In genomic region chr2:129711816-129712420, GRCh38 we compare ENCODE assay signal across 21 cellular contexts.
DNase-seq lines count a peak whose midpoint lies in the region; ATAC-seq and TF ChIP-seq lines count a peak whose summit lies in the region.
"Had no signal": no experiment of that assay in that cellular context is flagged by ENCODE, and none has a peak within 500 bp of the region (broad histone marks: within the 10 kb centered on the region; RNA-seq: fewer than 3 reads in every experiment).

No MANE protein-coding gene starts in this region.

- H3K9me3 Mint-ChIP-seq in endodermal cell = no peaks in the 10 kb centered on the region
- no peaks in the 10 kb centered on the region for H3K9me3 Mint-ChIP-seq in activated T-helper 1 cell treated with anti-CD3 and anti-CD28 coated beads, Interleukin-12 subunit alpha, Interleukin-12 subunit beta, Interleukin-2, Interleukin-4 antibody, amounts not matched to agents 30 ng/mL and 10 ng/mL and 1 ng/mL, durations not matched to agents 14 hours and 24 hours and 36 hours
- H3K9me3 Mint-ChIP-seq: GM23338; naive thymus-derived CD8-positive, alpha-beta T cell had no signal

- H2BK5ac ChIP-seq in trophoblast cell (ENCODE audit: low read depth, low read length, poor library complexity) = no peak overlapping the region

- H2AK5ac ChIP-seq in trophoblast cell (ENCODE audit: low read length) = no peak overlapping the region

- no peak overlapping the region for H3K4ac ChIP-seq in trophoblast cell (ENCODE audit: low read depth, low read length)

- ATAC-seq in GM21529 (IDR thresholded peaks at IDR 0.05; ENCODE audit: unreplicated experiment) = no peak
- ATAC-seq: GM23338; left ventricle myocardium superior; naive thymus-derived CD8-positive, alpha-beta T cell had no signal

- no peaks in the 10 kb centered on the region for H4K20me1 ChIP-seq in Karpas-422 (ENCODE audit: insufficient read depth, low read depth, low read length)

- H4K12ac ChIP-seq in trophoblast cell (ENCODE audit: low read depth, low read length) = no peak overlapping the region

- H3K4me3 Mint-ChIP-seq in endodermal cell = no peak overlapping the region
- no peak overlapping the region for H3K4me3 Mint-ChIP-seq in activated T-helper 1 cell treated with anti-CD3 and anti-CD28 coated beads, Interleukin-12 subunit alpha, Interleukin-12 subunit beta, Interleukin-2, Interleukin-4 antibody, amounts not matched to agents 30 ng/mL and 10 ng/mL and 1 ng/mL, durations not matched to agents 14 hours and 24 hours and 36 hours
- H3K4me3 Mint-ChIP-seq: activated naive CD8-positive, alpha-beta T cell; GM23338; naive thymus-derived CD8-positive, alpha-beta T cell had no signal

- TF ChIP-seq CTCF in endodermal cell (conservative IDR thresholded peaks at IDR 0.05) (no peak), GM20000 (IDR thresholded peaks at IDR 0.05; ENCODE audit: extremely low read depth, missing control alignments) (no peak)

- peaks cover 4% of the 10 kb centered on the region for H3K4me1 Mint-ChIP-seq in endodermal cell
- no peaks in the 10 kb centered on the region for H3K4me1 Mint-ChIP-seq in activated T-helper 1 cell treated with anti-CD3 and anti-CD28 coated beads, Interleukin-12 subunit alpha, Interleukin-12 subunit beta, Interleukin-2, Interleukin-4 antibody, amounts not matched to agents 30 ng/mL and 10 ng/mL and 1 ng/mL, durations not matched to agents 14 hours and 24 hours and 36 hours (ENCODE audit: low read depth)
- H3K4me1 Mint-ChIP-seq: naive thymus-derived CD8-positive, alpha-beta T cell had no signal

- no peaks in the 10 kb centered on the region for H3K79me1 ChIP-seq in trophoblast cell (ENCODE audit: low read length)

- no peak overlapping the region for H3K9ac ChIP-seq in Karpas-422 (ENCODE audit: low read length)
- H3K9ac ChIP-seq in endodermal cell (ENCODE audit: extremely low read depth, low read length, poor library complexity, severe bottlenecking) = no peak overlapping the region
- no peak overlapping the region for H3K9ac ChIP-seq in trophoblast cell (ENCODE audit: low read length)

- H3K4me2 ChIP-seq in Karpas-422 (ENCODE audit: low read depth, low read length, poor library complexity, severe bottlenecking) (peak overlapping the region; percentile 36), trophoblast cell (ENCODE audit: low read length) (no peak overlapping the region)
- H3K4me2 ChIP-seq: GM23338 had no signal

- H3K4me1 ChIP-seq in Karpas-422 (ENCODE audit: low read length) (peaks cover 33% of the 10 kb centered on the region), endodermal cell (ENCODE audit: control insufficient read depth, insufficient read depth, low read length) (no peaks in the 10 kb centered on the region), trophoblast cell (ENCODE audit: control insufficient read depth in 1 of 2, insufficient read depth in 2 of 2, low read length in 2 of 2) (no peaks in the 10 kb centered on the region)
- H3K4me1 ChIP-seq: SJSA1, tibial nerve had no signal

- H3K18ac ChIP-seq in trophoblast cell (ENCODE audit: low read length) = no peak overlapping the region

- no peak overlapping the region for H3K14ac ChIP-seq in trophoblast cell (ENCODE audit: low read length)

- H3K9me3 ChIP-seq in Karpas-422 (ENCODE audit: low read length) = no peaks in the 10 kb centered on the region
- H3K9me3 ChIP-seq in endodermal cell (ENCODE audit: control insufficient read depth, low read length) = no peaks in the 10 kb centered on the region
- no peaks in the 10 kb centered on the region for H3K9me3 ChIP-seq in trophoblast cell (ENCODE audit: insufficient read depth, low read depth, low read length)
- H3K9me3 ChIP-seq: SJSA1, tibial nerve had no signal

- WGBS in endodermal cell (ENCODE audit: insufficient coverage in 1 of 2, insufficient read length in 1 of 2), 2 experiments = 89 to 94% methylated on average over 2 to 5 of the region's 5 CpGs
- WGBS in trophoblast cell (ENCODE audit: extremely low coverage, insufficient coverage, insufficient read length) = no CpG with 5 or more reads among the region's 5 CpGs

- H2BK12ac ChIP-seq in trophoblast cell (ENCODE audit: low read length) = no peak overlapping the region

- no peak overlapping the region for H3K23ac ChIP-seq in trophoblast cell (ENCODE audit: low read length)

- intact Hi-C loops in activated T-helper 1 cell treated with anti-CD3 and anti-CD28 coated beads, Interleukin-12 subunit alpha, Interleukin-12 subunit beta, Interleukin-2, Interleukin-4 antibody, amounts not matched to agents 30 ng/mL and 10 ng/mL and 1 ng/mL, durations not matched to agents 14 hours and 24 hours and 36 hours (cut with micrococcal nuclease) = no loop called here

- no peaks in the 10 kb centered on the region for H3K79me2 ChIP-seq in Karpas-422 (ENCODE audit: low read length)
- H3K79me2 ChIP-seq in trophoblast cell (ENCODE audit: control insufficient read depth, insufficient read depth, low read length, poor library complexity) = no peaks in the 10 kb centered on the region

- no peaks in the 10 kb centered on the region for H3K9me2 ChIP-seq in Karpas-422 (replicated peaks; ENCODE audit: insufficient read depth, low read length)

- in situ Hi-C loops in Caki2 (cut with HindIII; ENCODE audit: low pct_unique_long_range_greater_than_20kb, low sequenced_read_pairs) = no loop called here

- no peak overlapping the region for H3K4me3 ChIP-seq in Karpas-422 (ENCODE audit: low read length)
- H3K4me3 ChIP-seq in endodermal cell (ENCODE audit: low read length) = no peak overlapping the region
- no peak overlapping the region for H3K4me3 ChIP-seq in trophoblast cell (ENCODE audit: low read depth, low read length)
- H3K4me3 ChIP-seq: GM23338, SJSA1, skin epidermis, tibial nerve had no signal

- no peaks in the 10 kb centered on the region for H3K27me3 Mint-ChIP-seq in endodermal cell (ENCODE audit: insufficient read depth)
- H3K27me3 Mint-ChIP-seq in activated T-helper 1 cell treated with anti-CD3 and anti-CD28 coated beads, Interleukin-12 subunit alpha, Interleukin-12 subunit beta, Interleukin-2, Interleukin-4 antibody, amounts not matched to agents 30 ng/mL and 10 ng/mL and 1 ng/mL, durations not matched to agents 14 hours and 24 hours and 36 hours (ENCODE audit: insufficient read depth) = no peaks in the 10 kb centered on the region

- DNase-seq in Caki2 (ENCODE audit: low read depth) (peak; percentile 79), Karpas-422 (no peak), endodermal cell (no peak), trophoblast cell (peak; percentile 91 to 93), GM20000 (ENCODE audit: low spot score) (no peak)
- DNase-seq in activated T-helper 1 cell treated with anti-CD3 and anti-CD28 coated beads, Interleukin-12 subunit alpha, Interleukin-12 subunit beta, Interleukin-2, Interleukin-4 antibody, amounts not matched to agents 30 ng/mL and 10 ng/mL and 1 ng/mL, durations not matched to agents 14 hours and 24 hours and 36 hours (ENCODE audit: low spot score) = no peak
- DNase-seq: activated CD4-positive, alpha-beta T cell treated with anti-CD3 and anti-CD28 coated beads, Interleukin-2, amount 50 U/mL, for 48 hours; activated CD4-positive, CD25-positive, alpha-beta regulatory T cell; activated CD8-positive, alpha-beta memory T cell treated with anti-CD3 and anti-CD28 coated beads, Interleukin-2, amount 50 U/mL, for 48 hours; anterior cingulate cortex; central memory CD4-positive, alpha-beta T cell; dermis blood vessel endothelial cell; left ventricle myocardium superior; naive thymus-derived CD8-positive, alpha-beta T cell; occipital lobe had no signal

- H3K27me3 ChIP-seq in Karpas-422 (ENCODE audit: low read length) (no peaks in the 10 kb centered on the region), endodermal cell (ENCODE audit: control insufficient read depth, insufficient read depth, low read length, poor library complexity, severe bottlenecking) (no peaks in the 10 kb centered on the region), trophoblast cell (ENCODE audit: insufficient read depth, low read length) (no peaks in the 10 kb centered on the region)
- H3K27me3 ChIP-seq: tibial nerve had no signal

- H3K36me3 ChIP-seq in Karpas-422 (ENCODE audit: insufficient read depth, low read length) (no peaks in the 10 kb centered on the region), endodermal cell (ENCODE audit: control insufficient read depth, insufficient read depth, low read length) (no peaks in the 10 kb centered on the region), trophoblast cell (ENCODE audit: control insufficient read depth in 1 of 2, insufficient read depth in 2 of 2, low read length in 2 of 2) (no peaks in the 10 kb centered on the region)
- H3K36me3 ChIP-seq: SJSA1, tibial nerve had no signal

- no peak overlapping the region for H4K8ac ChIP-seq in trophoblast cell (ENCODE audit: low read depth, low read length)

- H2AFZ ChIP-seq in Karpas-422 (ENCODE audit: low read length) (no peak overlapping the region), trophoblast cell (ENCODE audit: insufficient read depth, low read length, poor library complexity) (no peak overlapping the region)

- no peak overlapping the region for H2BK120ac ChIP-seq in trophoblast cell (ENCODE audit: insufficient read depth, low read length, poor library complexity)

- no peak overlapping the region for H3K27ac Mint-ChIP-seq in endodermal cell
- no peak overlapping the region for H3K27ac Mint-ChIP-seq in activated T-helper 1 cell treated with anti-CD3 and anti-CD28 coated beads, Interleukin-12 subunit alpha, Interleukin-12 subunit beta, Interleukin-2, Interleukin-4 antibody, amounts not matched to agents 30 ng/mL and 10 ng/mL and 1 ng/mL, durations not matched to agents 14 hours and 24 hours and 36 hours
- H3K27ac Mint-ChIP-seq: activated naive CD8-positive, alpha-beta T cell; naive thymus-derived CD8-positive, alpha-beta T cell had no signal

- no peaks in the 10 kb centered on the region for H3K36me3 Mint-ChIP-seq in endodermal cell (ENCODE audit: low read depth)
- H3K36me3 Mint-ChIP-seq in activated T-helper 1 cell treated with anti-CD3 and anti-CD28 coated beads, Interleukin-12 subunit alpha, Interleukin-12 subunit beta, Interleukin-2, Interleukin-4 antibody, amounts not matched to agents 30 ng/mL and 10 ng/mL and 1 ng/mL, durations not matched to agents 14 hours and 24 hours and 36 hours (ENCODE audit: low read depth) = no peaks in the 10 kb centered on the region
- H3K36me3 Mint-ChIP-seq: activated naive CD8-positive, alpha-beta T cell; naive thymus-derived CD8-positive, alpha-beta T cell had no signal

- H4K91ac ChIP-seq in trophoblast cell (ENCODE audit: low read depth, low read length) = no peak overlapping the region

- no peak overlapping the region for H3K27ac ChIP-seq in Karpas-422 (ENCODE audit: low read length)
- peak overlapping the region; percentile 87 for H3K27ac ChIP-seq in endodermal cell (ENCODE audit: low read depth, low read length)
- H3K27ac ChIP-seq in trophoblast cell (ENCODE audit: low read depth, low read length) = no peak overlapping the region
- H3K27ac ChIP-seq: SJSA1, skin epidermis, tibial nerve had no signal

Comparison
In these comparisons a context has a peak if more than half of its experiments do, and no peak if none do; other contexts are left out.
1. DNase-seq: peak in Caki2 (single experiment) and trophoblast cell (2 of 2); none in Karpas-422 (single experiment), endodermal cell (single experiment), GM20000 (single experiment) and activated T-helper 1 cell treated with anti-CD3 and anti-CD28 coated beads, Interleukin-12 subunit alpha, Interleukin-12 subunit beta, Interleukin-2, Interleukin-4 antibody, amounts not matched to agents 30 ng/mL and 10 ng/mL and 1 ng/mL, durations not matched to agents 14 hours and 24 hours and 36 hours (single experiment).